10 cellular contexts compared by ENCODE assay signal in genomic region chr4:55475394-55476243, GRCh38.
DNase-seq lines count a peak whose midpoint lies in the region; ATAC-seq and TF ChIP-seq lines count a peak whose summit lies in the region.
"Had no signal": no experiment of that assay in that cellular context is flagged by ENCODE, and none has a peak within 500 bp of the region (broad histone marks: within the 10 kb centered on the region; RNA-seq: fewer than 3 reads in every experiment).

No MANE protein-coding gene starts in this region.

- H3K27ac Mint-ChIP-seq in activated naive CD4-positive, alpha-beta T cell treated with anti-CD3 and anti-CD28 coated beads, Interleukin-2, amount 50 U/mL, for 72 hours = no peak overlapping the region
- H3K27ac Mint-ChIP-seq in stimulated activated effector memory CD8-positive, alpha-beta T cell treated with anti-CD3 and anti-CD28 coated beads, Interleukin-12 subunit alpha, Interleukin-12 subunit beta, amount 100 ng/mL, for 72 hours = no peak overlapping the region

- peaks cover 20 to 22% of the 10 kb centered on the region in 2 donors for H3K36me3 Mint-ChIP-seq in activated naive CD4-positive, alpha-beta T cell treated with anti-CD3 and anti-CD28 coated beads, Interleukin-2, amount 50 U/mL, for 72 hours
- H3K36me3 Mint-ChIP-seq in stimulated activated effector memory CD8-positive, alpha-beta T cell treated with anti-CD3 and anti-CD28 coated beads, Interleukin-12 subunit alpha, Interleukin-12 subunit beta, amount 100 ng/mL, for 72 hours = peaks cover 38% of the 10 kb centered on the region

- peak in 1 of 2 donors; percentile 17 for DNase-seq in activated naive CD4-positive, alpha-beta T cell treated with anti-CD3 and anti-CD28 coated beads, Interleukin-2, amount 50 U/mL, for 72 hours (ENCODE audit: low spot score in 2 of 2)
- DNase-seq in activated naive CD4-positive, alpha-beta T cell (lab: John Stamatoyannopoulos, UW) = no peak
- DNase-seq in RWPE1 (ENCODE audit: low spot score) (peak; percentile 24), epithelial cell of esophagus (ENCODE audit: low read depth) (peak; percentile 84), HPDE6-E6E7 (ENCODE audit: extremely low spot score) (no peak)
- DNase-seq in stimulated activated effector memory CD8-positive, alpha-beta T cell treated with anti-CD3 and anti-CD28 coated beads, Interleukin-12 subunit alpha, Interleukin-12 subunit beta, amount 100 ng/mL, for 72 hours (ENCODE audit: low spot score in 2 of 2) = no peak
- DNase-seq in stimulated activated naive CD4-positive, alpha-beta T cell (lab: John Stamatoyannopoulos, UW) = no peak
- DNase-seq: NCI-H446 treated with DMSO at 0.1 percent for 48 hours had no signal

- peaks cover 6% of the 10 kb centered on the region for H3K4me1 Mint-ChIP-seq in stimulated activated effector memory CD8-positive, alpha-beta T cell treated with anti-CD3 and anti-CD28 coated beads, Interleukin-12 subunit alpha, Interleukin-12 subunit beta, amount 100 ng/mL, for 72 hours

- H3K4me3 Mint-ChIP-seq in stimulated activated effector memory CD8-positive, alpha-beta T cell treated with anti-CD3 and anti-CD28 coated beads, Interleukin-12 subunit alpha, Interleukin-12 subunit beta, amount 100 ng/mL, for 72 hours = no peak overlapping the region

- H3K4me3 ChIP-seq in epithelial cell of esophagus (ENCODE audit: low read length) = no peak overlapping the region

- CTCF ChIA-PET in RWPE1 (lab: Yijun Ruan, JAX) = interaction anchor here (0.6 kb wide), 1 partner anchor 33 kb away, joined by 3 read pairs; no protein-coding TSS in a partner anchor

- ATAC-seq in activated naive CD4-positive, alpha-beta T cell treated with anti-CD3 and anti-CD28 coated beads, Interleukin-2, amount 50 U/mL, for 72 hours = peak; percentile 89 to 93
- peak; percentile 95 for ATAC-seq in stimulated activated effector memory CD8-positive, alpha-beta T cell treated with anti-CD3 and anti-CD28 coated beads, Interleukin-12 subunit alpha, Interleukin-12 subunit beta, amount 100 ng/mL, for 72 hours
- no peak for ATAC-seq in GM21723 (IDR thresholded peaks at IDR 0.05; ENCODE audit: unreplicated experiment)
- ATAC-seq: Right ventricle myocardium inferior had no signal

- POLR2A ChIA-PET in RWPE1 (lab: Yijun Ruan, JAX; ENCODE audit: low non-redundant PET) = no interaction called here

- H3K27ac ChIP-seq in RWPE1 = no peak overlapping the region

- H3K9me3 Mint-ChIP-seq in activated naive CD4-positive, alpha-beta T cell treated with anti-CD3 and anti-CD28 coated beads, Interleukin-2, amount 50 U/mL, for 72 hours = peaks cover 0 to 2% of the 10 kb centered on the region in 2 donors
- H3K9me3 Mint-ChIP-seq in stimulated activated effector memory CD8-positive, alpha-beta T cell treated with anti-CD3 and anti-CD28 coated beads, Interleukin-12 subunit alpha, Interleukin-12 subunit beta, amount 100 ng/mL, for 72 hours = no peaks in the 10 kb centered on the region

- TF ChIP-seq CTCF in RWPE1 (conservative IDR thresholded peaks at IDR 0.05; ENCODE audit: low read depth) (no peak), epithelial cell of esophagus (IDR thresholded peaks at IDR 0.05; ENCODE audit: insufficient read depth, low read depth, low read length, missing control alignments) (no peak)

Comparison
In these comparisons a context has a peak if more than half of its experiments do, and no peak if none do; other contexts are left out.
1. DNase-seq: peak in RWPE1 (single experiment) and epithelial cell of esophagus (single experiment); none in activated naive CD4-positive, alpha-beta T cell (0 of 4), stimulated activated effector memory CD8-positive, alpha-beta T cell treated with anti-CD3 and anti-CD28 coated beads, Interleukin-12 subunit alpha, Interleukin-12 subunit beta, amount 100 ng/mL, for 72 hours (0 of 2), HPDE6-E6E7 (single experiment) and stimulated activated naive CD4-positive, alpha-beta T cell (0 of 6).